1 cellular context compared by ENCODE assay signal in the genomic region with DNA sequence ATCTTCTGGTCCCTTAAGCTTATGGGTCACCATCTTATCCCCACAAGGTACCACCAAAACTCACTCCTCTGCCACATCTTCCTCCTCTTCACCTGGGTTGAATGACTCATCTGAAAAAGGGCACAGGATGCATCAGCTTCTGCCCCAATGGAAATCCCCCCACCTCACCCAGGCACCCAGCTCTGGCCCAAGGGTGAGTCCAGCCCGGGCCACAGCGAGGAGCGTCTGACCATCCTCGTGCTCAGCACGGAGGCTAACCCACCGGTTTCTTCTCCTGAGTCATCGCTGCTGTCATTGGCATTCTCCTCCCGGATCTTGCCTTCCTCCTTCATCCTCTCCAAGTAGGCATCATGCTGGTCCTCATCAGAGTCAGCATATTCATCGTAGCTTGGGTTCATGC.
TF ChIP-seq lines count a peak whose summit lies in the region.

No MANE protein-coding gene starts in this region.

TF ChIP-seq in GM12878, 131 proteins besides CTCF, POLR2A, EP300 and RAD21:
- TF ChIP-seq JUND (IDR thresholded peaks at IDR 0.05; ENCODE audit: low read depth, low read length) (no peak), ASH2L (IDR thresholded peaks at IDR 0.05; ENCODE audit: borderline replicate concordance, low read depth) (no peak), PAX5 (IDR thresholded peaks at IDR 0.05; ENCODE audit: borderline replicate concordance, low read depth, low read length) (no peak), MXI1 (IDR thresholded peaks at IDR 0.05; ENCODE audit: low read depth, low read length) (no peak), HDAC2 (IDR thresholded peaks at IDR 0.05) (no peak), POU2F2 (IDR thresholded peaks at IDR 0.05; ENCODE audit: borderline replicate concordance, low read depth, low read length) (no peak), TBL1XR1 (IDR thresholded peaks at IDR 0.05; ENCODE audit: low read depth, low read length) (no peak), JUNB (IDR thresholded peaks at IDR 0.05) (no peak), ZBTB11 (CRISPR knock-in tag; IDR thresholded peaks at IDR 0.05) (no peak), SRF (IDR thresholded peaks at IDR 0.05; ENCODE audit: low read depth in 2 of 2, low read length in 2 of 2) (no peak), FOS (IDR thresholded peaks at IDR 0.05; ENCODE audit: borderline replicate concordance, extremely low read depth, insufficient read length) (no peak), CEBPZ (IDR thresholded peaks at IDR 0.05; ENCODE audit: low read depth, low read length) (no peak), ZNF687 (IDR thresholded peaks at IDR 0.05) (no peak), ZNF622 (IDR thresholded peaks at IDR 0.05) (no peak), EGR1 (IDR thresholded peaks at IDR 0.05; ENCODE audit: borderline replicate concordance in 1 of 2, low read depth in 2 of 2, low read length in 2 of 2) (no peak), MYC (IDR thresholded peaks at IDR 0.05; ENCODE audit: insufficient read depth, insufficient read length, insufficient replicate concordance, low read length, severe bottlenecking) (no peak), SMARCA5 (IDR thresholded peaks at IDR 0.05) (no peak), STAT3 (IDR thresholded peaks at IDR 0.05; ENCODE audit: low read depth, low read length) (no peak), BCL11A (IDR thresholded peaks at IDR 0.05; ENCODE audit: low read depth, low read length) (no peak)
- TF ChIP-seq, protein P1, sequence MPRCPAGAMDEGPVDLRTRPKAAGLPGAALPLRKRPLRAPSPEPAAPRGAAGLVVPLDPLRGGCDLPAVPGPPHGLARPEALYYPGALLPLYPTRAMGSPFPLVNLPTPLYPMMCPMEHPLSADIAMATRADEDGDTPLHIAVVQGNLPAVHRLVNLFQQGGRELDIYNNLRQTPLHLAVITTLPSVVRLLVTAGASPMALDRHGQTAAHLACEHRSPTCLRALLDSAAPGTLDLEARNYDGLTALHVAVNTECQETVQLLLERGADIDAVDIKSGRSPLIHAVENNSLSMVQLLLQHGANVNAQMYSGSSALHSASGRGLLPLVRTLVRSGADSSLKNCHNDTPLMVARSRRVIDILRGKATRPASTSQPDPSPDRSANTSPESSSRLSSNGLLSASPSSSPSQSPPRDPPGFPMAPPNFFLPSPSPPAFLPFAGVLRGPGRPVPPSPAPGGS (IDR thresholded peaks at IDR 0.05; ENCODE audit: borderline replicate concordance, insufficient read depth, low read depth, low read length, poor library complexity, severe bottlenecking): no peak
